9 cellular contexts compared by ENCODE assay signal in the genomic region with DNA sequence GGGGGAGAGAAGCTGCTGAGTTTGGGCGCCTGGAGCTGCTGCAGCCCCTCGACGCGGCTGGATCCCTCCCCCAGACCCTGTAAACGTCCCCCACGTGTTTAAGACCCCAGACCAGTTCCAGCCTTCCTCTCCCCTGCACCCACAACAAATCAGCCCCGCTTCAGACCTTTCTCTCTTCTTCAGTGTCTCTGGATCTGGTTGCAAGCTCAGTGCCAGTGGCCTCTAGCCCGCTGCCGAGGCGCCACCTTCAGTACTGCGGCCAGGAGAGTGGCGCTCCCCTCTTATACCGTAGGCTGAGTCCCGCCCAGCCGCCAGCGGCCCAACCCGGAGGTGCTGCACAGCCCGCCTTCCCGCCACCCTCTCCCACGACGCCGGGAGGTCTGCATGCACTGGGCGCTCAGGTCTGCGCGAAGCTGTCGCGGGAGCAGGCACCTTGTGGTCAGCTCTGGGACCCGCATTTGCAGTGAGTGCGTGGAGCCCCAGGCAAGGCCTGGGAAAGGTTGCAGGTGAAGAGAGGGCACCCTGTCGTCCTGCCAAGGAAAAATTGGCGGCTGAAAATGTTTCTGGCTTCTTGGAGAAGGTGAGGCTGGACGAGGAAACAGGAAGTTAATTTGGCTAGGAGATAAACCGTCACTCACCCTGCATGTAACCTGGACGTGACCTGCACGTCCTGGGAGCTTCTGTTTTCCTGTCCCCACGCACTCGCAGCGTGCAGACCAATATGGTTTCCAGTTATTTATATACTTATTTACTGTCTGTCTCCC. TPM values are rescaled to one million over a fixed set of nuclear protein-coding genes. Genes with fewer than 3 reads are reported as not detected.
DNase-seq lines count a peak whose midpoint lies in the region; ATAC-seq, FAIRE-seq and TF ChIP-seq lines count a peak whose summit lies in the region.
"Had no signal": no experiment of that assay in that cellular context is flagged by ENCODE, and none has a peak within 500 bp of the region (broad histone marks: within the 10 kb centered on the region; RNA-seq: fewer than 3 reads in every experiment).

A gene with protein sequence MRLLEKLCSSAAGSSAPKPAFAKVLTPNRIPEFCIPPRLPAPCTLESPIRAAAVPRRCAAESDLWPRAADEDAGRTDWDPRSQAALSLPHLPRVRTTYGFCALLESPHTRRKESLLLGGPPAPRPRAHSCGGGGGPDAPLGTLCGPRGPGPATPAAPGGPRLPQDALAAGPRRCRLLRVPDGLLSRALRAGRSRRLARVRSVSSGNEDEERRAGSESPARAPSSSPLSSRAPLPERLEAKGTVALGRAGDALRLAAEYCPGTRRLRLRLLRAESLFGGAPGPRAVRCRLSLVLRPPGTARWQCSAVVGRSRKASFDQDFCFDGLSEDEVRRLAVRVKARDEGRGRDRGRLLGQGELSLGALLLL (minus strand): TSS at position 257 of the 764 bp plus-strand sequence. CDS start 301 bp downstream, outside the sequence.

- peak within 1 kb of the TSS; percentile 73 to 84 (median 77) for H3K4me3 Mint-ChIP-seq in CD4-positive, CD25-positive, alpha-beta regulatory T cell
- H3K4me3 Mint-ChIP-seq in brain, result peak within 1 kb of the TSS; percentile 79 to 90 (median 85)

- H3K36me3 ChIP-seq in CD4-positive, CD25-positive, alpha-beta regulatory T cell (ENCODE audit: control insufficient read depth, insufficient read depth, low read length), result no peaks in the 10 kb centered on the region
- no peaks in the 10 kb centered on the region for H3K36me3 ChIP-seq in kidney (ENCODE audit: control insufficient read depth in 1 of 2, insufficient read depth in 2 of 2, low read length in 2 of 2)

- H3K27ac ChIP-seq in CD4-positive, CD25-positive, alpha-beta regulatory T cell (ENCODE audit: insufficient read depth, low read length, poor library complexity, severe bottlenecking), result no peak within 1 kb of the TSS
- H3K27ac ChIP-seq in kidney (ENCODE audit: low read depth in 2 of 2, low read length in 2 of 2), result peak within 1 kb of the TSS; percentile 36 to 41

- ATAC-seq in CD4-positive, CD25-positive, alpha-beta regulatory T cell (ENCODE audit: low read depth in 2 of 2), result peak in 1 of 2 donors; percentile 30
- ATAC-seq in GM18870 (IDR thresholded peaks at IDR 0.05; ENCODE audit: unreplicated experiment), result no peak

- peak in 1 of 2 experiments; percentile 16 for TF ChIP-seq CTCF in brain (conservative IDR thresholded peaks at IDR 0.05)
- peak; percentile 3 for TF ChIP-seq CTCF in kidney (IDR thresholded peaks at IDR 0.05; ENCODE audit: borderline replicate concordance, extremely low read depth, insufficient read depth)

- H3K9ac ChIP-seq in kidney (ENCODE audit: low read length in 2 of 2), result no peak within 1 kb of the TSS

- no peak within 1 kb of the TSS for H3K4me3 ChIP-seq in CD4-positive, CD25-positive, alpha-beta regulatory T cell (ENCODE audit: low read depth, low read length)
- peak within 1 kb of the TSS in 1 of 2 donors; percentile 43 for H3K4me3 ChIP-seq in kidney (ENCODE audit: low read length in 2 of 2)

- H3K4me1 Mint-ChIP-seq in CD4-positive, CD25-positive, alpha-beta regulatory T cell, result peaks cover 0 to 15% (median 10%) of the 10 kb centered on the region in 4 donors
- H3K4me1 Mint-ChIP-seq in brain, result peaks cover 11% of the 10 kb centered on the region

- peaks cover 51% of the 10 kb centered on the region for H3K27me3 ChIP-seq in CD4-positive, CD25-positive, alpha-beta regulatory T cell (ENCODE audit: control insufficient read depth, insufficient read depth, low read length)

- H3K4me1 ChIP-seq in CD4-positive, CD25-positive, alpha-beta regulatory T cell (ENCODE audit: control insufficient read depth, insufficient read depth, low read length, poor library complexity, severe bottlenecking), result peaks cover 12% of the 10 kb centered on the region
- H3K4me1 ChIP-seq in kidney (ENCODE audit: control insufficient read depth in 1 of 2, insufficient read depth in 1 of 2, low read depth in 1 of 2, low read length in 2 of 2), result peaks cover 0 to 8% of the 10 kb centered on the region in 2 donors

- H3K36me3 Mint-ChIP-seq in CD4-positive, CD25-positive, alpha-beta regulatory T cell, result no peaks in the 10 kb centered on the region
- H3K36me3 Mint-ChIP-seq in brain, result no peaks in the 10 kb centered on the region

- H3K9me3 ChIP-seq in CD4-positive, CD25-positive, alpha-beta regulatory T cell (ENCODE audit: control insufficient read depth in 2 of 2, low read length in 2 of 2), result no peaks in the 10 kb centered on the region
- no peaks in the 10 kb centered on the region for H3K9me3 ChIP-seq in kidney (ENCODE audit: control insufficient read depth in 1 of 2, low read length in 2 of 2)

- intact Hi-C loops in kidney (cut with DNase I), result no loop called here

- no peak for FAIRE-seq in kidney (lab: Jason Lieb, UNC)
- FAIRE-seq: endometrium had no signal

- DNase-seq in CD4-positive, CD25-positive, alpha-beta regulatory T cell, result peak in 2 of 3 donors; percentile 2 to 44
- DNase-seq in NCI-H2227 (lab: John Stamatoyannopoulos, UW; ENCODE audit: unreplicated experiment), result peak; percentile 41
- DNase-seq in kidney, result peak; percentile 91
- peak; percentile 5 for DNase-seq in stimulated activated CD4-positive, alpha-beta T cell treated with anti-CD3 and anti-CD28 coated beads, Interleukin-2, amount 100 ng/mL, for 4 hours (ENCODE audit: low read depth)
- no peak for DNase-seq in Ammon's horn (ENCODE audit: low spot score)
- no peak for DNase-seq in SIG-M5 treated with dmso at 0.1 percent for 504 hours (lab: John Stamatoyannopoulos, UW; ENCODE audit: unreplicated experiment)

- H3K9me3 Mint-ChIP-seq in CD4-positive, CD25-positive, alpha-beta regulatory T cell, result peaks cover 0 to 2% (median 0%) of the 10 kb centered on the region in 7 donors
- peaks cover 4 to 16% (median 10%) of the 10 kb centered on the region in 5 experiments for H3K9me3 Mint-ChIP-seq in brain

- peaks cover 67% of the 10 kb centered on the region for H3K27me3 Mint-ChIP-seq in CD4-positive, CD25-positive, alpha-beta regulatory T cell
- peaks cover 84% of the 10 kb centered on the region for H3K27me3 Mint-ChIP-seq in brain

- peak within 1 kb of the TSS in 1 of 3 donors; percentile 66 for H3K27ac Mint-ChIP-seq in CD4-positive, CD25-positive, alpha-beta regulatory T cell
- H3K27ac Mint-ChIP-seq in brain, result peak within 1 kb of the TSS in 1 of 5 experiments; percentile 5

RNA-seq across cellular contexts. Expression of the gene that starts here (rescaled TPM):
- 0.74 TPM for total RNA-seq in CD4-positive, CD25-positive, alpha-beta regulatory T cell
- polyA plus RNA-seq in CD4-positive, CD25-positive, alpha-beta regulatory T cell, result under 1 TPM in 1 of 4 donors, not detected in 3; 0.92 TPM
- polyA plus RNA-seq in brain (ENCODE audit: insufficient read depth, low read depth, low replicate concordance) (0.20 TPM), kidney (ENCODE audit: insufficient read depth, low read depth, low replicate concordance) (0.26 TPM)
- 4.2 TPM for total RNA-seq in kidney

Comparison
In these comparisons a context has a peak if more than half of its experiments do, and no peak if none do; other contexts are left out.
1. Peak in DNase-seq in CD4-positive, CD25-positive, alpha-beta regulatory T cell; RNA of the gene not detected or under 1 TPM.
2. DNase-seq: peak in NCI-H2227 (single experiment), kidney (single experiment) and stimulated activated CD4-positive, alpha-beta T cell treated with anti-CD3 and anti-CD28 coated beads, Interleukin-2, amount 100 ng/mL, for 4 hours (single experiment); none in Ammon's horn (single experiment) and SIG-M5 treated with dmso at 0.1 percent for 504 hours (single experiment).